In the genomic region with DNA sequence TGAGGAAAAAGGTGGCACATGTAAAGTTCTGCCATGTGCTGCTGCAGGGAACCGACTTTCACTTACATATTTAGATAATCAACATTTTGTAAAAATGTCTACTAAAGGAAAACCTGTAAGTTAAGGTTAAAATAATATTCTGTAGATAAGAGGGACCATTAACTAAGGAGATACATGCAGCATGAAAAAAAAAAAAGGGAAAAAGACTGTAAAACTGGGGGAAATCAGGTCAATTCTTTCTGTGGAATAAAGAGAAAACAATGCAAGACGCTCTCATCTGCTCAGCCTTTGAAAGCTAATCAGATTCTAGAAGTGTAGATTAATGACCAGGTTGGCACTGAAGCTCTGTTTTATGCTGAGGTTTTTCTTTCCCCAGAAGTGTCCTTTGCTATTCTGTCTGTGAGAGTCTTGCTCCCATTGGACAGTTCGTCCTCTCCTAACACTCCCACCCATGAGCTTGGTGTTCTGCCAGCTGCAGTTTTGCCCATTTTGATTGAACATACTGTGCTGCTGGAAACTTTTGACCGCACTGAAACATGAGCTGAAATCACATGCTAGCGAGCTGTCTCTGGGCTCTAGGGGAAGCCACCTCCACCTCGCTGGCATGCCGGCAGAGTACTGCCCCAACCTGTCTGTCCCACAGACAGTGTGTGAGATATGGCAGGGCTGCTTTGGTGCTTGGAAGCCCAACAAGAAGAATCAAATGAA, we compare ENCODE assay signal across 8 cellular contexts. TPM values are rescaled to one million over a fixed set of nuclear protein-coding genes. Genes with fewer than 3 reads are reported as not detected.
A peak's percentile ranks its signal among the peaks of the same experiment; 100 is the strongest.
DNase-seq lines count a peak whose midpoint lies in the region; ATAC-seq and TF ChIP-seq lines count a peak whose summit lies in the region.

No MANE protein-coding gene starts in this region.

- DNase-seq in C1 segment of cervical spinal cord (lab: John Stamatoyannopoulos, UW): peak in 8 of 14 donors; percentile 0 to 60 (median 30)
- peak; percentile 47 for DNase-seq in NCI-H446 treated with DMSO at 0.1 percent for 48 hours (lab: John Stamatoyannopoulos, UW)
- peak in 9 of 10 donors; percentile 32 to 75 (median 60) for DNase-seq in dorsolateral prefrontal cortex
- DNase-seq in mucosa of gallbladder (ENCODE audit: low spot score): peak; percentile 81
- DNase-seq in uterus: peak; percentile 94 to 96
- no peak for DNase-seq in activated CD4-positive, CD25-positive, alpha-beta regulatory T cell (lab: John Stamatoyannopoulos, UW)

- TF ChIP-seq POLR2A in uterus (IDR thresholded peaks at IDR 0.05): no peak

- intact Hi-C loops in dorsolateral prefrontal cortex (cut with DNase I): no loop called here
- intact Hi-C loops in uterus (cut with DNase I; ENCODE audit: low total_unique reads): no loop called here

- no peaks in the 10 kb centered on the region for H3K9me3 ChIP-seq in uterus

- H3K4me1 ChIP-seq in uterus: peaks cover 0 to 7% of the 10 kb centered on the region in 2 donors

- H3K27me3 ChIP-seq in dorsolateral prefrontal cortex: no peaks in the 10 kb centered on the region
- H3K27me3 ChIP-seq in uterus: no peaks in the 10 kb centered on the region

- H3K4me3 ChIP-seq in dorsolateral prefrontal cortex (peak overlapping the region in 1 of 59 donors; percentile 2), uterus (no peak overlapping the region)

- H3K27ac ChIP-seq in dorsolateral prefrontal cortex (peak overlapping the region in 51 of 59 donors; percentile 2 to 80 (median 48)), uterus (peak overlapping the region; percentile 83 to 84)

- no peak for ATAC-seq in HG02840 (IDR thresholded peaks at IDR 0.05; ENCODE audit: low FRiP score, unreplicated experiment)
- no peak for ATAC-seq in HG02884 (IDR thresholded peaks at IDR 0.05; ENCODE audit: unreplicated experiment)

- no peak for TF ChIP-seq CTCF in dorsolateral prefrontal cortex (IDR thresholded peaks at IDR 0.05 in 54 of 56, conservative IDR thresholded peaks at IDR 0.05 in 2 of 56; ENCODE audit: low read depth in 1 of 56, partially characterized antibody in 56 of 56)
- no peak for TF ChIP-seq CTCF in uterus (IDR thresholded peaks at IDR 0.05)

- H3K36me3 ChIP-seq in uterus: no peaks in the 10 kb centered on the region

RNA-seq across cellular contexts. Expression of a gene that starts 39.7 kb away (rescaled TPM):
- total RNA-seq in dorsolateral prefrontal cortex: 10 to 100 TPM; 13.6 to 36.5 (median 24.6) TPM
- total RNA-seq in mucosa of gallbladder: 18.2 TPM
- 10 to 100 TPM in 3 of 4 donors, 1 to 10 TPM in 1; 3.6 to 34.1 (median 21.1) TPM for total RNA-seq in uterus

RNA-seq across cellular contexts. Expression of a gene that starts 41.3 kb away (rescaled TPM):
- total RNA-seq in dorsolateral prefrontal cortex (1 to 10 TPM in 74 of 120 experiments, under 1 TPM in 46; 0.24 to 5.3 (median 1.2) TPM), mucosa of gallbladder (0.35 TPM), uterus (1 to 10 TPM in 2 of 4 donors, under 1 TPM in 1, not detected in 1; 0.88 to 8.4 (median 1.2) TPM)

RNA-seq across cellular contexts. Expression of a gene that starts 41.5 kb away (rescaled TPM):
- total RNA-seq in dorsolateral prefrontal cortex: 100 to 1,000 TPM in 18 of 120 experiments, 10 to 100 TPM in 102; 50.5 to 114 (median 88.6) TPM
- total RNA-seq in mucosa of gallbladder: 85.6 TPM
- total RNA-seq in uterus: 100 to 1,000 TPM in 2 of 4 donors, 10 to 100 TPM in 2; 82.5 to 195 (median 100) TPM

Comparison
In these comparisons a context has a peak if more than half of its experiments do, and no peak if none do; other contexts are left out.
1. DNase-seq: peak in C1 segment of cervical spinal cord (8 of 14), NCI-H446 treated with DMSO at 0.1 percent for 48 hours (single experiment), dorsolateral prefrontal cortex (9 of 10), mucosa of gallbladder (single experiment) and uterus (2 of 2); none in activated CD4-positive, CD25-positive, alpha-beta regulatory T cell (0 of 4).